21 cellular contexts compared by ENCODE assay signal in the genomic region with DNA sequence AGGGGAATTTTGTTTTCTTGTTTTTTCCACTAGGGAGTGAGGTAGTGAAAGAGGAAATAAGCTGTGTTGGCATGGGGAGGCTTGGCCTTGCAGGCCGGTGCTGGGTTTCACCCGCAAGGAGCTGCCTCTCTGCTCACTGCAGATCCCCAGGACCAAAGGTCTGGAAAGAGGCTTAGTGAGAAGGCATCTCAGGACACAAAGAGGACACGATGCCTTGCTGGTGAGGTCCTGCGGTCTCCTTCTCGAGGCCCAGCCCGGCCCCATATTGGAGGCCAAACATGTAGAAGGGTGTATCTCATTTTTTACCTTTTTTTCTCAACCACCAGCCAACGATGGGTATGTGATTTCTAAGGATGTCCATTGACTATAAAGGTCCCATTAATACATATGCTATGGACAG. TPM values are rescaled to one million over a fixed set of nuclear protein-coding genes. Genes with fewer than 3 reads are reported as not detected.
DNase-seq lines count a peak whose midpoint lies in the region; ATAC-seq and TF ChIP-seq lines count a peak whose summit lies in the region.
"Had no signal": no experiment of that assay in that cellular context is flagged by ENCODE, and none has a peak within 500 bp of the region (broad histone marks: within the 10 kb centered on the region; RNA-seq: fewer than 3 reads in every experiment).

No MANE protein-coding gene starts in this region.

- WGBS in lung, 2 donors = 89 to 90% methylated on average over 7 of the region's 7 CpGs
- 89% methylated on average over 7 of the region's 7 CpGs for WGBS in smooth muscle cell (ENCODE audit: low lambda C conversion rate)

- peaks cover 9% of the 10 kb centered on the region for H3K27me3 Mint-ChIP-seq in GM23338 (ENCODE audit: insufficient read depth, low read depth, poor library complexity)
- no peaks in the 10 kb centered on the region for H3K27me3 Mint-ChIP-seq in WTC11 (ENCODE audit: low read depth)
- H3K27me3 Mint-ChIP-seq: dendritic cell treated with granulocyte-macrophage colony-stimulating factor and Interleukin-4, amounts not matched to agents 40 ng/mL and 50 ng/mL, for 4 days; naive thymus-derived CD8-positive, alpha-beta T cell had no signal

- H3K4me3 ChIP-seq in GM23338 (no peak overlapping the region), lung (no peak overlapping the region), smooth muscle cell (no peak overlapping the region)
- H3K4me3 ChIP-seq: pancreas had no signal

- H3K27ac ChIP-seq in GM23338 (ENCODE audit: low read depth) = no peak overlapping the region
- H3K27ac ChIP-seq in lung (ENCODE audit: low read depth in 1 of 2, low read length in 1 of 2) = peak overlapping the region; percentile 55 to 61
- H3K27ac ChIP-seq in smooth muscle cell (ENCODE audit: low read depth) = peak overlapping the region; percentile 76
- H3K27ac ChIP-seq: C4-2B, pancreas had no signal

- TF ChIP-seq CTCF in GM23338 (conservative IDR thresholded peaks at IDR 0.05; ENCODE audit: low read depth in 2 of 2) (no peak), WTC11 (IDR thresholded peaks at IDR 0.05) (no peak), lung (IDR thresholded peaks at IDR 0.05; ENCODE audit: control extremely low read depth, extremely low read depth) (no peak), smooth muscle cell (IDR thresholded peaks at IDR 0.05; ENCODE audit: borderline replicate concordance, insufficient read depth, poor library complexity, severe bottlenecking) (no peak)

- no peak for DNase-seq in GM23338 (ENCODE audit: low spot score)
- no peak for DNase-seq in WTC11 (ENCODE audit: low spot score)
- DNase-seq in lung (ENCODE audit: low spot score) = no peak
- no peak for DNase-seq in smooth muscle cell (lab: John Stamatoyannopoulos, UW; ENCODE audit: unreplicated experiment)
- DNase-seq in activated CD4-positive, alpha-beta T cell treated with anti-CD3 and anti-CD28 coated beads for 4 hours = no peak
- DNase-seq: activated CD4-positive, alpha-beta T cell treated with anti-CD3 and anti-CD28 coated beads for 48 hours; activated naive CD4-positive, alpha-beta T cell; activated T-cell treated with anti-CD3 and anti-CD28 coated beads, Interleukin-2, amount 50 U/mL, for 4 hours; DND-41; glutamatergic neuron; naive thymus-derived CD8-positive, alpha-beta T cell; NCI-H1105; NCI-H1930; NCI-H526 treated with DMSO at 0.1 percent for 48 hours; pancreas; T-helper 17 cell had no signal

- H4K20me1 ChIP-seq in GM23338 (replicated peaks; ENCODE audit: insufficient read depth) (no peaks in the 10 kb centered on the region), smooth muscle cell (ENCODE audit: low read depth) (peaks cover 100% of the 10 kb centered on the region)

- H2AFZ ChIP-seq in GM23338 (no peak overlapping the region), smooth muscle cell (ENCODE audit: low read depth) (no peak overlapping the region)

- H3K27ac Mint-ChIP-seq in GM23338 (peak overlapping the region; percentile 51; the same call in 1 of the 2 replicates), WTC11 (peak overlapping the region; percentile 43; the same call in 1 of the 2 replicates)
- H3K27ac Mint-ChIP-seq: dendritic cell treated with granulocyte-macrophage colony-stimulating factor and Interleukin-4, amounts not matched to agents 40 ng/mL and 50 ng/mL, for 4 days; T-helper 17 cell had no signal

- H3K9me2 ChIP-seq in GM23338 (ENCODE audit: insufficient read depth) = peaks cover 9% of the 10 kb centered on the region; the same call in 1 of the 2 replicates

- H3K4me1 ChIP-seq in GM23338 (ENCODE audit: insufficient read depth) = peaks cover 9% of the 10 kb centered on the region; the same call in 1 of the 2 replicates
- peaks cover 29 to 36% of the 10 kb centered on the region in 2 donors for H3K4me1 ChIP-seq in lung (ENCODE audit: control insufficient read depth in 2 of 2, insufficient read depth in 2 of 2, low read length in 2 of 2)
- H3K4me1 ChIP-seq in smooth muscle cell (ENCODE audit: low read depth) = peaks cover 5% of the 10 kb centered on the region
- H3K4me1 ChIP-seq: pancreas had no signal

- ATAC-seq in GM23338 (no peak), WTC11 (no peak), lung (ENCODE audit: insufficient read depth, low FRiP score) (no peak), GM19328 (IDR thresholded peaks at IDR 0.05; ENCODE audit: unreplicated experiment) (no peak), GM18907 (IDR thresholded peaks at IDR 0.05; ENCODE audit: unreplicated experiment) (no peak)
- ATAC-seq: activated T-cell treated with anti-CD3 and anti-CD28 coated beads, Interleukin-2, amount 50 U/mL, for 4 hours; HCT116; naive thymus-derived CD8-positive, alpha-beta T cell; pancreas; T-helper 17 cell had no signal

- H3K27me3 ChIP-seq in GM23338 (ENCODE audit: insufficient read depth) (no peaks in the 10 kb centered on the region), lung (ENCODE audit: control insufficient read depth, insufficient read depth) (no peaks in the 10 kb centered on the region), smooth muscle cell (ENCODE audit: low read depth) (no peaks in the 10 kb centered on the region)
- H3K27me3 ChIP-seq: pancreas had no signal

- H3K36me3 Mint-ChIP-seq in GM23338 (ENCODE audit: low read depth) (no peaks in the 10 kb centered on the region), WTC11 (no peaks in the 10 kb centered on the region)
- H3K36me3 Mint-ChIP-seq: naive thymus-derived CD8-positive, alpha-beta T cell had no signal

- H3K4me2 ChIP-seq in GM23338 = no peak overlapping the region
- no peak overlapping the region for H3K4me2 ChIP-seq in smooth muscle cell

- POLR2A ChIA-PET in WTC11 (lab: Charles Lee) = interaction anchor here (1.5 kb wide), 1 partner anchor 18 kb away, joined by 3 read pairs; the partner anchor contains the start of gene TIMP3

- H3K4me1 Mint-ChIP-seq in GM23338 = peaks cover 37% of the 10 kb centered on the region
- peaks cover 31% of the 10 kb centered on the region for H3K4me1 Mint-ChIP-seq in WTC11
- H3K4me1 Mint-ChIP-seq: naive thymus-derived CD8-positive, alpha-beta T cell; T-helper 17 cell had no signal

- CTCF ChIA-PET in WTC11 (lab: Charles Lee) = interaction anchor here (0.8 to 1.3 kb wide), 3 partner anchors 22 to 199 kb away, joined by 3 to 10 read pairs (median 3); no protein-coding TSS in a partner anchor

- H3K4me3 Mint-ChIP-seq in GM23338 (no peak overlapping the region), WTC11 (no peak overlapping the region)
- H3K4me3 Mint-ChIP-seq: activated T-cell treated with anti-CD3 and anti-CD28 coated beads, Interleukin-2, amount 50 U/mL, for 4 hours; dendritic cell treated with granulocyte-macrophage colony-stimulating factor and Interleukin-4, amounts not matched to agents 40 ng/mL and 50 ng/mL, for 4 days; naive thymus-derived CD8-positive, alpha-beta T cell; T-helper 17 cell had no signal

- H3K36me3 ChIP-seq in GM23338 (ENCODE audit: insufficient read depth) = no peaks in the 10 kb centered on the region
- peaks cover 2 to 9% of the 10 kb centered on the region in 2 donors for H3K36me3 ChIP-seq in lung (ENCODE audit: control insufficient read depth in 2 of 2, insufficient read depth in 2 of 2, low read length in 2 of 2)
- H3K36me3 ChIP-seq in smooth muscle cell (ENCODE audit: low read depth) = peaks cover 3% of the 10 kb centered on the region
- H3K36me3 ChIP-seq: pancreas had no signal

- H3F3A ChIP-seq in GM23338 (replicated peaks; ENCODE audit: low read depth) = no peaks in the 10 kb centered on the region
- peaks cover 77% of the 10 kb centered on the region for H3F3A ChIP-seq in smooth muscle cell (ENCODE audit: low read depth)

- H3K9me3 ChIP-seq in lung (ENCODE audit: control insufficient read depth in 2 of 2, insufficient read depth in 1 of 2, low read length in 1 of 2) (peaks cover 0 to 2% of the 10 kb centered on the region in 2 donors), smooth muscle cell (replicated peaks; ENCODE audit: low read depth) (no peaks in the 10 kb centered on the region)
- H3K9me3 ChIP-seq: pancreas had no signal

- H3K79me2 ChIP-seq in GM23338 (replicated peaks; ENCODE audit: insufficient read depth) (no peaks in the 10 kb centered on the region), smooth muscle cell (ENCODE audit: low read depth) (peaks cover 97% of the 10 kb centered on the region)

- no peaks in the 10 kb centered on the region for H3K9me3 Mint-ChIP-seq in GM23338
- H3K9me3 Mint-ChIP-seq in WTC11 = no peaks in the 10 kb centered on the region
- H3K9me3 Mint-ChIP-seq: activated T-cell treated with anti-CD3 and anti-CD28 coated beads, Interleukin-2, amount 50 U/mL, for 4 hours; dendritic cell treated with granulocyte-macrophage colony-stimulating factor and Interleukin-4, amounts not matched to agents 40 ng/mL and 50 ng/mL, for 4 days; naive thymus-derived CD8-positive, alpha-beta T cell had no signal

- H3K9ac ChIP-seq in smooth muscle cell (ENCODE audit: low read depth) = no peak overlapping the region

TF ChIP-seq in GM23338, 12 proteins besides CTCF, POLR2A, EP300 and RAD21 (continues in another document):
- TF ChIP-seq ZNF331 (CRISPR knock-in tag; IDR thresholded peaks at IDR 0.05; ENCODE audit: low read depth) (no peak), EZH2 (IDR thresholded peaks at IDR 0.05; ENCODE audit: low read depth, unreplicated experiment) (no peak), POLR2AphosphoS5 (IDR thresholded peaks at IDR 0.05; ENCODE audit: low read depth) (no peak), ZNF114 (CRISPR knock-in tag; IDR thresholded peaks at IDR 0.05) (no peak)

TF ChIP-seq in WTC11, 78 proteins besides CTCF, POLR2A, EP300 and RAD21 (continues in another document):
- TF ChIP-seq, protein P1, sequence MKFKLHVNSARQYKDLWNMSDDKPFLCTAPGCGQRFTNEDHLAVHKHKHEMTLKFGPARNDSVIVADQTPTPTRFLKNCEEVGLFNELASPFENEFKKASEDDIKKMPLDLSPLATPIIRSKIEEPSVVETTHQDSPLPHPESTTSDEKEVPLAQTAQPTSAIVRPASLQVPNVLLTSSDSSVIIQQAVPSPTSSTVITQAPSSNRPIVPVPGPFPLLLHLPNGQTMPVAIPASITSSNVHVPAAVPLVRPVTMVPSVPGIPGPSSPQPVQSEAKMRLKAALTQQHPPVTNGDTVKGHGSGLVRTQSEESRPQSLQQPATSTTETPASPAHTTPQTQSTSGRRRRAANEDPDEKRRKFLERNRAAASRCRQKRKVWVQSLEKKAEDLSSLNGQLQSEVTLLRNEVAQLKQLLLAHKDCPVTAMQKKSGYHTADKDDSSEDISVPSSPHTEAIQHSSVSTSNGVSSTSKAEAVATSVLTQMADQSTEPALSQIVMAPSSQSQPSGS (CRISPR knock-in tag; IDR thresholded peaks at IDR 0.05; ENCODE audit: borderline replicate concordance, low read depth) = no peak
- TF ChIP-seq MLX (CRISPR knock-in tag; IDR thresholded peaks at IDR 0.05) = no peak

RNA-seq across cellular contexts. Expression of gene TIMP3, which starts 17.6 kb away (rescaled TPM):
- total RNA-seq in GM23338 (2014; rRNA removed; shearing (Covaris generic)) = 1.4 and 1.9 TPM in 2 replicates
- polyA plus RNA-seq in GM23338 (2016; fragmentation: Nextera tagmentation; extraction: Ambion mirVana) (3.5 and 4.3 TPM in 2 replicates), lung (100 to 1,000 TPM; 129 to 227 TPM), smooth muscle cell (3,050 and 3,942 TPM in 2 replicates)
- total RNA-seq in WTC11 (2021) (3.3 to 4.0 TPM (median 4.0 TPM) in 3 replicates), lung (100 to 1,000 TPM; 251 to 547 TPM), smooth muscle cell (3,114 and 3,210 TPM in 2 replicates)
- polyA plus RNA-seq: naive thymus-derived CD8-positive, alpha-beta T cell had no signal

Comparison
In these comparisons a context has a peak if more than half of its experiments do, and no peak if none do; other contexts are left out.
1. RNA of gene TIMP3, which starts 17.6 kb away (total RNA-seq): 3,114 to 3,210 TPM in smooth muscle cell and 251 to 547 TPM in lung; 3.3 to 4.0 TPM in WTC11 and 1.4 to 1.9 TPM in GM23338; every median in the first group is over 10 times any median in the second.